Comparison of ENCODE assay signal across 13 cellular contexts in genomic region chr9:14517154-14517906, GRCh38.
"Had no signal": no experiment of that assay in that cellular context is flagged by ENCODE, and none has a peak within 500 bp of the region (broad histone marks: within the 10 kb centered on the region; RNA-seq: fewer than 3 reads in every experiment).

No MANE protein-coding gene starts in this region.

- H3K9me3 ChIP-seq: neutrophil had no signal

- H3K9me3 Mint-ChIP-seq: activated B cell treated with CpG ODN at 0.5 μM for 24 hours; activated T-cell treated with anti-CD3 and anti-CD28 coated beads, Interleukin-2, amount 50 U/mL, for 72 hours; stimulated activated memory B cell treated with anti-CD40 and anti-IgM and Interleukin-4, amounts not matched to agents 10 μg/mL and 1 μg/mL and 100 μg/mL, for 72 hours had no signal

- H3K4me3 Mint-ChIP-seq: activated B cell treated with CpG ODN at 0.5 μM for 24 hours; activated CD8-positive, alpha-beta T cell treated with anti-CD3 and anti-CD28 coated beads, Interleukin-2, amount 10 ng/mL, durations not matched to agents 7 days and 5 days; activated naive CD8-positive, alpha-beta T cell; activated T-cell treated with anti-CD3 and anti-CD28 coated beads, Interleukin-2, amount 50 U/mL, for 72 hours; naive thymus-derived CD4-positive, alpha-beta T cell; stimulated activated memory B cell treated with anti-CD40 and anti-IgM and Interleukin-4, amounts not matched to agents 10 μg/mL and 1 μg/mL and 100 μg/mL, for 72 hours had no signal

- H3K27ac ChIP-seq: neutrophil, parathyroid adenoma had no signal

- H3K27ac Mint-ChIP-seq: activated B cell treated with CpG ODN at 0.5 μM for 24 hours; activated CD8-positive, alpha-beta T cell treated with anti-CD3 and anti-CD28 coated beads, Interleukin-2, amount 10 ng/mL, durations not matched to agents 7 days and 5 days; activated naive CD8-positive, alpha-beta T cell; activated T-cell treated with anti-CD3 and anti-CD28 coated beads, Interleukin-2, amount 50 U/mL, for 72 hours; naive thymus-derived CD4-positive, alpha-beta T cell; stimulated activated memory B cell treated with anti-CD40 and anti-IgM and Interleukin-4, amounts not matched to agents 10 μg/mL and 1 μg/mL and 100 μg/mL, for 72 hours had no signal

- H3K36me3 ChIP-seq: neutrophil had no signal

- H3K27me3 ChIP-seq: neutrophil had no signal

- H3K4me1 ChIP-seq: parathyroid adenoma had no signal

- H3K4me1 Mint-ChIP-seq: activated B cell treated with CpG ODN at 0.5 μM for 24 hours; naive thymus-derived CD4-positive, alpha-beta T cell; stimulated activated memory B cell treated with anti-CD40 and anti-IgM and Interleukin-4, amounts not matched to agents 10 μg/mL and 1 μg/mL and 100 μg/mL, for 72 hours had no signal

- DNase-seq: activated B cell treated with CpG ODN at 0.5 μM for 24 hours; activated CD4-positive, alpha-beta T cell treated with anti-CD3 and anti-CD28 coated beads for 48 hours; activated CD8-positive, alpha-beta memory T cell treated with anti-CD3 and anti-CD28 coated beads, Interleukin-2, amount 50 U/mL, for 4 hours; activated CD8-positive, alpha-beta T cell treated with anti-CD3 and anti-CD28 coated beads, Interleukin-2, amount 10 ng/mL, durations not matched to agents 7 days and 5 days; activated gamma-delta T cell; activated T-cell treated with anti-CD3 and anti-CD28 coated beads, Interleukin-2, amount 50 U/mL, for 72 hours; amniotic stem cell; caudate nucleus; naive thymus-derived CD4-positive, alpha-beta T cell had no signal

- H3K36me3 Mint-ChIP-seq: activated naive CD8-positive, alpha-beta T cell; naive thymus-derived CD4-positive, alpha-beta T cell; stimulated activated memory B cell treated with anti-CD40 and anti-IgM and Interleukin-4, amounts not matched to agents 10 μg/mL and 1 μg/mL and 100 μg/mL, for 72 hours had no signal

- H3K27me3 Mint-ChIP-seq: activated B cell treated with CpG ODN at 0.5 μM for 24 hours; stimulated activated memory B cell treated with anti-CD40 and anti-IgM and Interleukin-4, amounts not matched to agents 10 μg/mL and 1 μg/mL and 100 μg/mL, for 72 hours had no signal
